ENCODE assay signal across 11 cellular contexts in the genomic region with DNA sequence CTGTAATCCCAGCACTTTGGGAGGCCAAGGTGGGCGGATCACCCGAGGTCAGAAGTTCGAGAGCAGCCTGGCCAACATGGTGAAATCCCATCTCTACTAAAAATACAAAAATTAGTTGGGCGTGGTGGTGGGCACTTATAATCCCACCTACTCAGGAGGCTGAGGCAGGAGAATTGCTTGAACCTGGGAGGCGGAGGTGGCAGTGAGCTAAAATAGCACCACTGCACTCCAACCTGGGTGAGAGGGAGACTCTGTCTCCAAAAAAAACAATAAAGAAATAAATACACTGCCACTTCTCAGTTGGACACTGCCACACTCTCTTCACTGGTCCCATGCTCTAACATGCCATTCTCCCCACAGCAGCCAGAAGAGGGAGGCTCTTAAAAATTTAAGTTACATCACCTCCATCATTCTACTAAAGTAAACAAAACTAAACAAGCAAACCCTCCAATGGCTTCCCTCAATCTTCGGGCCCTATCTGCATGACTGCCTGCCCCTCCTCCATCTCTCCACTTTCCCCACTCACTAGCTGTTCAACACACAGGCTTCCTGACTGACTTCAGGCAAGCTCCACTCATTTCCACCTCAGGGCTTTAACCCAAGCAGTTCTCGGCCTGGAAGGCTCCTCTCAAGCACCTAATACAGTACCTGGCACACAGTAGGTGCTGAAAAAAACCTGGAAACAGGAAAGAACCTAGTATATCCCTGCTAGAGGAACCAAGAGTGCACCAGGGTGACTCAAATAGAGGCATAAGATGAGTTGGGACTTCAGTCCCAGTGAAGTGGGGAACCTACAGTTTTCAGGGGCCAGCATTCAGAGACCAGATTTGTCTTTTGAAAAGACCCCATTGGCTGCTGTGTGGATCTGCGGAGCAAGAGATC.
DNase-seq lines count a peak whose midpoint lies in the region; ATAC-seq and TF ChIP-seq lines count a peak whose summit lies in the region.
"Had no signal": no experiment of that assay in that cellular context is flagged by ENCODE, and none has a peak within 500 bp of the region (broad histone marks: within the 10 kb centered on the region; RNA-seq: fewer than 3 reads in every experiment).

No MANE protein-coding gene starts in this region.

- DNase-seq in DMS79 (lab: John Stamatoyannopoulos, UW) (peak; percentile 68), LNCaP clone FGC (ENCODE audit: low read depth) (peak; percentile 56), SK-N-MC (ENCODE audit: low read depth, low spot score) (no peak), kidney tubule cell (ENCODE audit: low spot score) (peak; percentile 59), NCI-H1092 treated with DMSO at 0.1 percent for 48 hours (lab: John Stamatoyannopoulos, UW) (no peak)
- DNase-seq in stimulated activated CD4-positive, alpha-beta T cell treated with anti-CD3 and anti-CD28 coated beads, Interleukin-4, amount 100 ng/mL, for 1 hour = no peak
- DNase-seq: COR-L47, NCI-H526 treated with DMSO at 0.1 percent for 48 hours, T-helper 17 cell had no signal

- no peaks in the 10 kb centered on the region for H3K9me3 ChIP-seq in SK-N-MC (ENCODE audit: low read depth, low read length)

- H3K4me3 ChIP-seq in LNCaP clone FGC (ENCODE audit: low read depth, low read length) (peak overlapping the region; percentile 21; the same call in 1 of the 2 replicates), SK-N-MC (peak overlapping the region; percentile 100)

- H3K27ac ChIP-seq in SK-N-MC = peak overlapping the region; percentile 73

- H3K9ac ChIP-seq in SK-N-MC (ENCODE audit: insufficient read length) = peak overlapping the region; percentile 98

- ATAC-seq in GM19395 (IDR thresholded peaks at IDR 0.05; ENCODE audit: unreplicated experiment) (no peak), HG03135 (IDR thresholded peaks at IDR 0.05; ENCODE audit: unreplicated experiment) (no peak)
- ATAC-seq: T-helper 17 cell had no signal

- no peak for TF ChIP-seq CTCF in LNCaP clone FGC (IDR thresholded peaks at IDR 0.05; ENCODE audit: control insufficient read depth, extremely low read depth, insufficient read depth)

- H3K36me3 ChIP-seq in SK-N-MC (ENCODE audit: insufficient read depth, low read length) = peaks cover 30% of the 10 kb centered on the region

Comparison
In these comparisons a context has a peak if more than half of its experiments do, and no peak if none do; other contexts are left out.
1. DNase-seq: peak in DMS79 (single experiment), LNCaP clone FGC (single experiment) and kidney tubule cell (single experiment); none in SK-N-MC (single experiment), stimulated activated CD4-positive, alpha-beta T cell treated with anti-CD3 and anti-CD28 coated beads, Interleukin-4, amount 100 ng/mL, for 1 hour (single experiment) and NCI-H1092 treated with DMSO at 0.1 percent for 48 hours (single experiment).